9 cellular contexts compared by ENCODE assay signal in genomic region chr9:113446323-113446740, GRCh38. TPM values are rescaled to one million over a fixed set of nuclear protein-coding genes. Genes with fewer than 3 reads are reported as not detected.
DNase-seq lines count a peak whose midpoint lies in the region; ATAC-seq and TF ChIP-seq lines count a peak whose summit lies in the region.
"Had no signal": no experiment of that assay in that cellular context is flagged by ENCODE, and none has a peak within 500 bp of the region (broad histone marks: within the 10 kb centered on the region; RNA-seq: fewer than 3 reads in every experiment).

No MANE protein-coding gene starts in this region.

- no peak overlapping the region for H3K4me3 Mint-ChIP-seq in GM23338
- H3K4me3 Mint-ChIP-seq in effector memory CD8-positive, alpha-beta T cell, result no peak overlapping the region
- H3K4me3 Mint-ChIP-seq: naive thymus-derived CD8-positive, alpha-beta T cell had no signal

- H3K9ac ChIP-seq in OCI-LY1 (ENCODE audit: low read length), result no peak overlapping the region

- H3K27me3 Mint-ChIP-seq in GM23338 (ENCODE audit: insufficient read depth, low read depth, poor library complexity), result peaks cover 2% of the 10 kb centered on the region
- no peaks in the 10 kb centered on the region for H3K27me3 Mint-ChIP-seq in effector memory CD8-positive, alpha-beta T cell
- H3K27me3 Mint-ChIP-seq: naive thymus-derived CD8-positive, alpha-beta T cell had no signal

- H3K4me1 ChIP-seq in GM23338 (ENCODE audit: insufficient read depth), result no peaks in the 10 kb centered on the region
- H3K4me1 ChIP-seq in OCI-LY1 (ENCODE audit: insufficient read depth, low read length, severe bottlenecking), result no peaks in the 10 kb centered on the region

- H3K27me3 ChIP-seq in GM23338 (ENCODE audit: insufficient read depth) (no peaks in the 10 kb centered on the region), OCI-LY1 (ENCODE audit: insufficient read depth, low read length) (no peaks in the 10 kb centered on the region)

- peak; percentile 58 to 83 for TF ChIP-seq CTCF in GM23338 (conservative IDR thresholded peaks at IDR 0.05; ENCODE audit: low read depth in 2 of 2)
- peak; percentile 74 for TF ChIP-seq CTCF in OCI-LY1 (IDR thresholded peaks at IDR 0.05; ENCODE audit: low read length)

- H3K36me3 Mint-ChIP-seq in GM23338 (ENCODE audit: low read depth), result no peaks in the 10 kb centered on the region
- no peaks in the 10 kb centered on the region for H3K36me3 Mint-ChIP-seq in effector memory CD8-positive, alpha-beta T cell (ENCODE audit: insufficient read depth)
- H3K36me3 Mint-ChIP-seq: naive thymus-derived CD8-positive, alpha-beta T cell had no signal

- H3K27ac Mint-ChIP-seq in GM23338, result no peak overlapping the region
- H3K27ac Mint-ChIP-seq in effector memory CD8-positive, alpha-beta T cell, result no peak overlapping the region

- no peak overlapping the region for H2AFZ ChIP-seq in GM23338
- no peak overlapping the region for H2AFZ ChIP-seq in OCI-LY1 (ENCODE audit: low read length)

- H4K20me1 ChIP-seq in GM23338 (replicated peaks; ENCODE audit: insufficient read depth), result no peaks in the 10 kb centered on the region
- no peaks in the 10 kb centered on the region for H4K20me1 ChIP-seq in OCI-LY1 (ENCODE audit: insufficient read depth, low read length)

- H3K36me3 ChIP-seq in GM23338 (ENCODE audit: insufficient read depth) (no peaks in the 10 kb centered on the region), OCI-LY1 (ENCODE audit: insufficient read depth, low read length) (no peaks in the 10 kb centered on the region)

- H3K4me3 ChIP-seq in GM23338 (no peak overlapping the region), OCI-LY1 (ENCODE audit: low read depth, low read length, poor library complexity, severe bottlenecking) (no peak overlapping the region)

- no peaks in the 10 kb centered on the region for H3K9me3 ChIP-seq in OCI-LY1 (ENCODE audit: low read length)

- peak; percentile 62 for ATAC-seq in GM23338
- peak; percentile 40 for ATAC-seq in effector memory CD8-positive, alpha-beta T cell (replicated peaks)
- no peak for ATAC-seq in HG03460 (IDR thresholded peaks at IDR 0.05; ENCODE audit: unreplicated experiment)
- ATAC-seq in HG03175 (IDR thresholded peaks at IDR 0.05; ENCODE audit: unreplicated experiment), result no peak

- H3K79me2 ChIP-seq in GM23338 (replicated peaks; ENCODE audit: insufficient read depth) (no peaks in the 10 kb centered on the region), OCI-LY1 (ENCODE audit: insufficient read depth, low read length) (no peaks in the 10 kb centered on the region)

- no peaks in the 10 kb centered on the region for H3K9me2 ChIP-seq in GM23338 (ENCODE audit: insufficient read depth)
- no peaks in the 10 kb centered on the region for H3K9me2 ChIP-seq in OCI-LY1 (ENCODE audit: low read depth, low read length)

- no peaks in the 10 kb centered on the region for H3K9me3 Mint-ChIP-seq in GM23338
- no peaks in the 10 kb centered on the region for H3K9me3 Mint-ChIP-seq in effector memory CD8-positive, alpha-beta T cell
- H3K9me3 Mint-ChIP-seq: naive thymus-derived CD8-positive, alpha-beta T cell had no signal

- H3K4me1 Mint-ChIP-seq in GM23338, result peaks cover 6% of the 10 kb centered on the region; the same call in 2 of the 3 replicates
- peaks cover 0 to 3% of the 10 kb centered on the region in 2 donors for H3K4me1 Mint-ChIP-seq in effector memory CD8-positive, alpha-beta T cell (ENCODE audit: low read depth in 2 of 2)

- H3F3A ChIP-seq in GM23338 (replicated peaks; ENCODE audit: low read depth) (no peaks in the 10 kb centered on the region), OCI-LY1 (ENCODE audit: insufficient read depth, low read length) (no peaks in the 10 kb centered on the region)

- H3K4me2 ChIP-seq in GM23338 (no peak overlapping the region), OCI-LY1 (ENCODE audit: low read length) (no peak overlapping the region)

- DNase-seq in D341Med (ENCODE audit: low spot score), result peak; percentile 55
- DNase-seq in GM23338 (ENCODE audit: low spot score), result peak; percentile 79
- DNase-seq in effector memory CD8-positive, alpha-beta T cell, result peak in 2 of 3 experiments; percentile 8 to 13
- DNase-seq in medulla oblongata (ENCODE audit: extremely low spot score), result peak; percentile 77
- DNase-seq in stimulated activated CD4-positive, alpha-beta T cell treated with anti-CD3 and anti-CD28 coated beads, Interleukin-1b, Interleukin-23, amount 100 ng/mL, for 48 hours, result no peak

- H3K27ac ChIP-seq in GM23338 (ENCODE audit: low read depth) (no peak overlapping the region), OCI-LY1 (ENCODE audit: low read depth, low read length, poor library complexity, severe bottlenecking) (no peak overlapping the region)

TF ChIP-seq in GM23338, 12 proteins besides CTCF, POLR2A, EP300 and RAD21:
- TF ChIP-seq EZH2phosphoT487 (IDR thresholded peaks at IDR 0.05; ENCODE audit: unreplicated experiment) (no peak), STAT1 (IDR thresholded peaks at IDR 0.05; ENCODE audit: unreplicated experiment) (no peak), ETS1 (IDR thresholded peaks at IDR 0.05) (no peak), ZNF331 (CRISPR knock-in tag; IDR thresholded peaks at IDR 0.05; ENCODE audit: low read depth) (no peak), NANOG (IDR thresholded peaks at IDR 0.05; ENCODE audit: borderline replicate concordance) (no peak), CREB1 (CRISPR knock-in tag; IDR thresholded peaks at IDR 0.05; ENCODE audit: low read depth) (no peak)

RNA-seq across cellular contexts. Expression of gene RGS3, which starts 17.2 kb away (rescaled TPM):
- 16.0 and 24.3 TPM in 2 replicates for total RNA-seq in GM23338 (2014; rRNA removed; shearing (Covaris generic))
- polyA plus RNA-seq in GM23338 (2016; fragmentation: Nextera tagmentation; extraction: Ambion mirVana), result 12.2 and 14.2 TPM in 2 replicates

RNA-seq across cellular contexts. Expression of gene C9orf43, which starts 35.8 kb away (rescaled TPM):
- 0.08 and 1.1 TPM in 2 replicates for total RNA-seq in GM23338 (2014; rRNA removed; shearing (Covaris generic))
- 0.14 and 0.63 TPM in 2 replicates for polyA plus RNA-seq in GM23338 (2016; fragmentation: Nextera tagmentation; extraction: Ambion mirVana)

RNA-seq across cellular contexts. Expression of gene POLE3, which starts 35.9 kb away (rescaled TPM):
- 39.2 and 44.4 TPM in 2 replicates for total RNA-seq in GM23338 (2014; rRNA removed; shearing (Covaris generic))
- polyA plus RNA-seq in GM23338 (2016; fragmentation: Nextera tagmentation; extraction: Ambion mirVana), result 81.3 and 103 TPM in 2 replicates

RNA-seq across cellular contexts. Expression of gene ALAD, which starts 45.2 kb away (rescaled TPM):
- 10.1 and 19.3 TPM in 2 replicates for total RNA-seq in GM23338 (2014; rRNA removed; shearing (Covaris generic))
- 7.0 and 7.1 TPM in 2 replicates for polyA plus RNA-seq in GM23338 (2016; fragmentation: Nextera tagmentation; extraction: Ambion mirVana)

Comparison
In these comparisons a context has a peak if more than half of its experiments do, and no peak if none do; other contexts are left out.
1. ATAC-seq: peak in GM23338 (single experiment) and effector memory CD8-positive, alpha-beta T cell (single experiment); none in HG03460 (single experiment) and HG03175 (single experiment).